ENCODE assay signal across 24 cellular contexts in the genomic region with DNA sequence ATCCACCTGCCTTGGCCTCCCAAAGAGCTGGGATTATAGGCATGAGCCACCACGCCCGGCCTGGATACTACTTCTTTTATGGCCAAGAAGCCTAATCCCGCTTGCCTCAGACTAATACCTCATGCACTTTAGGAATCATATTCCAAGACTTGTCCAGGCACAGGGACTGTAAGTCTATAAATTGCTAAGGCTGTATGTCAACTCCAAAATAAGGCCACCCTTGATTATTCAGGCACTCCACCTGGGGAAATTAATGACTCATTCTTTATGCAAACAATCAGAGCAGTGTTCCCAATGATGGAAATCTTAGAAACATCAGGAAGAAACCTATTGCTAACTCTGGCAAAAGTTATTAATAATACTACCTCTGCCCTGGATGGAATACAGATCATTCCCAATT.
"Had no signal": no experiment of that assay in that cellular context is flagged by ENCODE, and none has a peak within 500 bp of the region (broad histone marks: within the 10 kb centered on the region; RNA-seq: fewer than 3 reads in every experiment).

No MANE protein-coding gene starts in this region.

- H3K27ac ChIP-seq: gastrocnemius medialis, neutrophil, prostate gland, stomach, suprapubic skin, tibial nerve had no signal

- H3K27ac Mint-ChIP-seq: activated B cell treated with CpG ODN at 0.5 μM for 24 hours; activated naive CD8-positive, alpha-beta T cell; endodermal cell; mesothelial cell of epicardium; naive B cell; nephron progenitor cell; stimulated activated memory B cell treated with anti-CD40 and anti-IgM and Interleukin-4, amounts not matched to agents 10 μg/mL and 1 μg/mL and 100 μg/mL, for 72 hours had no signal

- DNase-seq: activated B cell treated with CpG ODN at 0.5 μM for 24 hours; activated CD4-positive, alpha-beta T cell treated with anti-CD3 and anti-CD28 coated beads, Interleukin-2, amount 50 U/mL, for 4 hours; activated effector memory CD4-positive, alpha-beta T cell treated with Interleukin-2 at 50 U/mL for 16 hours; activated naive CD4-positive, alpha-beta T cell treated with Interleukin-2 at 50 U/mL for 16 hours; endodermal cell; gastrocnemius medialis; glutamatergic neuron; left cardiac atrium; naive B cell; nephron progenitor cell; stimulated activated CD4-positive, alpha-beta T cell treated with anti-CD3 and anti-CD28 coated beads, Interleukin-1b, Interleukin-23, amount 100 ng/mL, for 48 hours; stimulated activated CD4-positive, alpha-beta T cell treated with anti-CD3 and anti-CD28 coated beads, Interleukin-4, amount 100 ng/mL, for 4 hours; stimulated activated CD8-positive, alpha-beta memory T cell treated with anti-CD3 and anti-CD28 coated beads, Interleukin-4, amount 100 ng/mL, for 48 hours; stomach; T-helper 2 cell had no signal

- H3K27me3 Mint-ChIP-seq: stimulated activated memory B cell treated with anti-CD40 and anti-IgM and Interleukin-4, amounts not matched to agents 10 μg/mL and 1 μg/mL and 100 μg/mL, for 72 hours had no signal

- H3K27me3 ChIP-seq: gastrocnemius medialis, neutrophil, stomach, suprapubic skin, tibial nerve had no signal

- H3K4me3 Mint-ChIP-seq: activated B cell treated with CpG ODN at 0.5 μM for 24 hours; activated naive CD8-positive, alpha-beta T cell; endodermal cell; mesothelial cell of epicardium; naive B cell; nephron progenitor cell; stimulated activated memory B cell treated with anti-CD40 and anti-IgM and Interleukin-4, amounts not matched to agents 10 μg/mL and 1 μg/mL and 100 μg/mL, for 72 hours had no signal

- ATAC-seq: gastrocnemius medialis; left cardiac atrium; stimulated activated memory B cell treated with anti-CD40 and anti-IgM and Interleukin-4, amounts not matched to agents 10 μg/mL and 1 μg/mL and 100 μg/mL, for 72 hours had no signal

- H3K4me3 ChIP-seq: gastrocnemius medialis, prostate gland, smooth muscle cell, stomach, suprapubic skin, tibial nerve had no signal

- H3K9me3 ChIP-seq: gastrocnemius medialis, neutrophil, prostate gland, suprapubic skin, tibial nerve had no signal

- H3K4me1 ChIP-seq: gastrocnemius medialis, prostate gland, suprapubic skin, tibial nerve had no signal

- FAIRE-seq: islet of Langerhans had no signal

- H3K36me3 Mint-ChIP-seq: activated naive CD8-positive, alpha-beta T cell; mesothelial cell of epicardium; naive B cell; stimulated activated memory B cell treated with anti-CD40 and anti-IgM and Interleukin-4, amounts not matched to agents 10 μg/mL and 1 μg/mL and 100 μg/mL, for 72 hours had no signal

- H3K4me1 Mint-ChIP-seq: activated B cell treated with CpG ODN at 0.5 μM for 24 hours; mesothelial cell of epicardium; naive B cell; nephron progenitor cell; stimulated activated memory B cell treated with anti-CD40 and anti-IgM and Interleukin-4, amounts not matched to agents 10 μg/mL and 1 μg/mL and 100 μg/mL, for 72 hours had no signal

- H3K36me3 ChIP-seq: gastrocnemius medialis, neutrophil, prostate gland, stomach, suprapubic skin, tibial nerve had no signal

- H3K9me3 Mint-ChIP-seq: activated B cell treated with CpG ODN at 0.5 μM for 24 hours had no signal
